ENCODE assay signal across 23 cellular contexts in the genomic region with DNA sequence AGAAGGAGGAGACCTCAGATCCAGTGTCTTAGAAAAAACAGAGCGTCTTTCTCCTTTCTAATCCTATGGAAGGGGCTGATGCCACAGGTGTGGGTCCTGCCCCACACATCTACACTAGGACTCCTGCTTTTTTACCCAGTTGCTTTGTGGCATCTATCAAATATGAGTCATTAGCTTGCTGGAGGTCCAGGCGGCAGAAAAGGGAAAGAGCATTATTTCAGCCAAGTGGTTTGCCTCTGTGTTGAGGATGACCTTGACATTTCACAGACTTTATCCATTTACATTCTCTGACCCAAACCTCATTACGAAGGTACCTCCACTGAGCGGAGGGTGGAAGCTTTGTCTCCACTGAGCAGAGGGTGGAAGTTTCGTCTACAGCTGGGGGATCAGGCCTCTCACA.
"Had no signal": no experiment of that assay in that cellular context is flagged by ENCODE, and none has a peak within 500 bp of the region (broad histone marks: within the 10 kb centered on the region; RNA-seq: fewer than 3 reads in every experiment).

No MANE protein-coding gene starts in this region.

- H3K27me3 ChIP-seq: cardiac muscle cell, colonic mucosa, gastrocnemius medialis, hepatocyte, ovary, sigmoid colon, suprapubic skin, tibial nerve had no signal

- ATAC-seq: activated naive CD4-positive, alpha-beta T cell treated with anti-CD3 and anti-CD28 coated beads, Interleukin-2, amount 50 U/mL, for 72 hours; activated T-cell treated with anti-CD3 and anti-CD28 coated beads, Interleukin-2, amount 50 U/mL, for 72 hours; effector memory CD8-positive, alpha-beta T cell; gastrocnemius medialis; naive thymus-derived CD4-positive, alpha-beta T cell; stimulated activated naive B cell treated with anti-CD40 and anti-IgM and Interleukin-4, amounts not matched to agents 10 μg/mL and 1 μg/mL and 100 μg/mL, for 72 hours had no signal

- H3K9me3 ChIP-seq: colonic mucosa, gastrocnemius medialis, ovary, sigmoid colon, suprapubic skin, tibial nerve had no signal

- DNase-seq: activated B cell treated with CpG ODN at 0.5 μM for 24 hours; activated CD4-positive, alpha-beta T cell treated with anti-CD3 and anti-CD28 coated beads, Interleukin-2, amount 50 U/mL, for 4 hours; activated naive CD4-positive, alpha-beta T cell; activated T-cell treated with anti-CD3 and anti-CD28 coated beads for 4 hours; activated T-cell treated with anti-CD3 and anti-CD28 coated beads, Interleukin-2, amount 50 U/mL, for 72 hours; anterior cingulate cortex; cerebellar nuclear complex; colonic mucosa; effector memory CD8-positive, alpha-beta T cell; erythroblast; gastrocnemius medialis; kidney; naive thymus-derived CD4-positive, alpha-beta T cell; ovary; sigmoid colon; stimulated activated CD4-positive, alpha-beta T cell treated with anti-CD3 and anti-CD28 coated beads, Interleukin-1b, Interleukin-23, amount 100 ng/mL, for 48 hours; stimulated activated naive B cell treated with anti-CD40 and anti-IgM and Interleukin-4, amounts not matched to agents 10 μg/mL and 1 μg/mL and 100 μg/mL, for 72 hours had no signal

- H3K36me3 ChIP-seq: cardiac muscle cell, colonic mucosa, gastrocnemius medialis, ovary, sigmoid colon, suprapubic skin, tibial nerve had no signal

- H3K27ac ChIP-seq: cardiac muscle cell, colonic mucosa, gastrocnemius medialis, hepatocyte, ovary, sigmoid colon, suprapubic skin, tibial nerve had no signal

- H3K4me1 ChIP-seq: colonic mucosa, gastrocnemius medialis, sigmoid colon, suprapubic skin, tibial nerve had no signal

- H3K4me3 ChIP-seq: cardiac muscle cell, colonic mucosa, gastrocnemius medialis, hepatocyte, ovary, sigmoid colon, smooth muscle cell, suprapubic skin, tibial nerve had no signal
